In genomic region chr2:197121756-197122385, GRCh38 we compare ENCODE assay signal across 20 cellular contexts.
A peak's percentile ranks its signal among the peaks of the same experiment; 100 is the strongest.
DNase-seq lines count a peak whose midpoint lies in the region; ATAC-seq, FAIRE-seq and TF ChIP-seq lines count a peak whose summit lies in the region.
"Had no signal": no experiment of that assay in that cellular context is flagged by ENCODE, and none has a peak within 500 bp of the region (broad histone marks: within the 10 kb centered on the region; RNA-seq: fewer than 3 reads in every experiment).

No MANE protein-coding gene starts in this region.

- in situ Hi-C loops in mammary epithelial cell (cut with MboI; ENCODE audit: low sequenced_read_pairs in 2 of 2): loop anchor here in 1 of 2 donors (25.0 kb wide), 1 partner anchor 190 kb away; the partner anchor contains the start of gene ANKRD44

- H3K27ac Mint-ChIP-seq in MCF 10A (ENCODE audit: low read depth, unreplicated experiment) (no peak overlapping the region), immature natural killer cell (peak overlapping the region; percentile 27 to 86 (median 54)), Caco-2 (ENCODE audit: unreplicated experiment) (no peak overlapping the region)
- H3K27ac Mint-ChIP-seq in activated CD8-positive, alpha-beta T cell treated with anti-CD3 and anti-CD28 coated beads for 36 hours: peak overlapping the region; percentile 75

- H3K4me2 ChIP-seq in mammary epithelial cell (ENCODE audit: insufficient read depth, low read depth, low read length) (no peak overlapping the region), MM.1S (ENCODE audit: low read depth, low read length) (no peak overlapping the region)

- DNase-seq in MCF 10A (ENCODE audit: unreplicated experiment): peak; percentile 16
- DNase-seq in mammary epithelial cell: no peak
- DNase-seq in activated CD8-positive, alpha-beta T cell treated with anti-CD3 and anti-CD28 coated beads for 36 hours: no peak
- no peak for DNase-seq in immature natural killer cell
- DNase-seq in urothelium cell line (ENCODE audit: low spot score): no peak
- no peak for DNase-seq in Caco-2
- no peak for DNase-seq in MM.1S
- DNase-seq in SK-N-DZ (ENCODE audit: low spot score): no peak
- DNase-seq: foreskin keratinocyte; GF-D8; left cardiac atrium; MG63; mucosa of descending colon; NCI-H1930; NCI-H510A treated with DMSO at 0.1 percent for 48 hours; SIG-M5; stimulated activated CD4-positive, alpha-beta T cell treated with anti-CD3 and anti-CD28 coated beads, Interleukin-1b, Interleukin-23, amount 100 ng/mL, for 48 hours; T-helper 9 cell had no signal

- no peaks in the 10 kb centered on the region for H3K27me3 ChIP-seq in mammary epithelial cell (ENCODE audit: insufficient read depth, low read length)
- H3K27me3 ChIP-seq in Caco-2 (replicated peaks; ENCODE audit: control insufficient read depth, insufficient read depth, low read length): no peaks in the 10 kb centered on the region
- H3K27me3 ChIP-seq in MM.1S (replicated peaks; ENCODE audit: insufficient read depth, low read length): no peaks in the 10 kb centered on the region
- H3K27me3 ChIP-seq: ascending aorta, foreskin keratinocyte, MG63 had no signal

- H3K4me3 Mint-ChIP-seq in MCF 10A (ENCODE audit: unreplicated experiment) (no peak overlapping the region), immature natural killer cell (peak overlapping the region; percentile 31 to 72 (median 52)), Caco-2 (ENCODE audit: unreplicated experiment) (no peak overlapping the region)
- H3K4me3 Mint-ChIP-seq in activated CD8-positive, alpha-beta T cell treated with anti-CD3 and anti-CD28 coated beads for 36 hours: no peak overlapping the region

- H4K20me1 ChIP-seq in mammary epithelial cell (ENCODE audit: insufficient read depth, low read length) (no peaks in the 10 kb centered on the region), MM.1S (ENCODE audit: insufficient read depth, low read length) (no peaks in the 10 kb centered on the region)

- dilution Hi-C loops in mammary epithelial cell (cut with HindIII; ENCODE audit: low sequenced_read_pairs): no loop called here

- BruUV-seq in MCF 10A (replicated peaks; lab: Mats Ljungman, UMichigan) (no TSS peak), mammary epithelial cell (replicated peaks; lab: Mats Ljungman, UMichigan) (no TSS peak), Caco-2 (replicated peaks; lab: Mats Ljungman, UMichigan) (no TSS peak)

- H3K36me3 ChIP-seq in mammary epithelial cell (ENCODE audit: insufficient read depth, low read length) (no peaks in the 10 kb centered on the region), Caco-2 (ENCODE audit: control insufficient read depth, insufficient read depth, low read length) (no peaks in the 10 kb centered on the region), MM.1S (replicated peaks; ENCODE audit: insufficient read depth, low read length) (0 out of 2 replicates have a peak, but pooled peaks cover 5% of the 10 kb centered on the region)
- H3K36me3 ChIP-seq: MG63 had no signal

- H2AFZ ChIP-seq in mammary epithelial cell (ENCODE audit: low read depth, low read length) (no peak overlapping the region), MM.1S (ENCODE audit: low read length) (no peak overlapping the region)

- H3K27me3 Mint-ChIP-seq in MCF 10A (ENCODE audit: insufficient read depth, unreplicated experiment): no peaks in the 10 kb centered on the region
- H3K27me3 Mint-ChIP-seq in activated CD8-positive, alpha-beta T cell treated with anti-CD3 and anti-CD28 coated beads for 36 hours: no peaks in the 10 kb centered on the region
- peaks cover 2 to 7% (median 6%) of the 10 kb centered on the region in 3 donors for H3K27me3 Mint-ChIP-seq in immature natural killer cell (ENCODE audit: low read depth in 3 of 3)
- peaks cover 9% of the 10 kb centered on the region for H3K27me3 Mint-ChIP-seq in Caco-2 (ENCODE audit: insufficient read depth, unreplicated experiment)

- no peaks in the 10 kb centered on the region for H3K9me3 ChIP-seq in mammary epithelial cell (replicated peaks; ENCODE audit: insufficient read depth, low read length)
- H3K9me3 ChIP-seq in Caco-2: no peaks in the 10 kb centered on the region
- no peaks in the 10 kb centered on the region for H3K9me3 ChIP-seq in MM.1S (replicated peaks; ENCODE audit: insufficient read depth, low read length)
- H3K9me3 ChIP-seq: ascending aorta, MG63, mucosa of descending colon had no signal

- FAIRE-seq in urothelium cell line (lab: Jason Lieb, UNC): peak; percentile 17

- no peaks in the 10 kb centered on the region for H3K79me2 ChIP-seq in mammary epithelial cell (ENCODE audit: insufficient read depth, low read length)
- no peaks in the 10 kb centered on the region for H3K79me2 ChIP-seq in MM.1S (ENCODE audit: low read length)

- TF ChIP-seq CTCF in MCF 10A (IDR thresholded peaks at IDR 0.05; ENCODE audit: unreplicated experiment): no peak
- no peak for TF ChIP-seq CTCF in mammary epithelial cell (conservative IDR thresholded peaks at IDR 0.05 in 1 of 2, IDR thresholded peaks at IDR 0.05 in 1 of 2; ENCODE audit: extremely low read depth in 1 of 2, insufficient read depth in 1 of 2, low read depth in 1 of 2, low read length in 2 of 2)
- TF ChIP-seq CTCF in activated CD8-positive, alpha-beta T cell treated with anti-CD3 and anti-CD28 coated beads for 36 hours (IDR thresholded peaks at IDR 0.05): no peak
- TF ChIP-seq CTCF in Caco-2 (IDR thresholded peaks at IDR 0.05; ENCODE audit: insufficient read depth in 1 of 2, low read depth in 1 of 2, low read length in 1 of 2, severe bottlenecking in 1 of 2, unreplicated experiment in 1 of 2): no peak
- TF ChIP-seq CTCF in MM.1S (IDR thresholded peaks at IDR 0.05; ENCODE audit: low read length): no peak

- 0% methylated on average over 1 of the region's 6 CpGs for WGBS in mammary epithelial cell (ENCODE audit: low coverage, missing lambda C conversion rate)

- H3K9me2 ChIP-seq in MM.1S (replicated peaks; ENCODE audit: insufficient read depth, low read length): no peaks in the 10 kb centered on the region

- ATAC-seq in activated CD8-positive, alpha-beta T cell treated with anti-CD3 and anti-CD28 coated beads for 36 hours: peak; percentile 22
- ATAC-seq: foreskin keratinocyte, left cardiac atrium, mucosa of descending colon, sciatic nerve had no signal

- H3F3A ChIP-seq in MM.1S (ENCODE audit: insufficient read depth, low read length): no peaks in the 10 kb centered on the region

- H3K9ac ChIP-seq in mammary epithelial cell (ENCODE audit: insufficient read depth, low read length): no peak overlapping the region
- no peak overlapping the region for H3K9ac ChIP-seq in MM.1S (ENCODE audit: low read length)

- H3K4me1 Mint-ChIP-seq in MCF 10A (ENCODE audit: insufficient read depth, unreplicated experiment): no peaks in the 10 kb centered on the region
- H3K4me1 Mint-ChIP-seq in activated CD8-positive, alpha-beta T cell treated with anti-CD3 and anti-CD28 coated beads for 36 hours (ENCODE audit: low read depth): peaks cover 44% of the 10 kb centered on the region
- peaks cover 41 to 77% of the 10 kb centered on the region in 2 donors for H3K4me1 Mint-ChIP-seq in immature natural killer cell
- H3K4me1 Mint-ChIP-seq in Caco-2 (ENCODE audit: low read depth, unreplicated experiment): no peaks in the 10 kb centered on the region

- POLR2A ChIA-PET in MCF 10A (lab: Yijun Ruan, JAX): no interaction called here
- POLR2A ChIA-PET in activated CD8-positive, alpha-beta T cell treated with anti-CD3 and anti-CD28 coated beads for 36 hours (lab: Charles Lee): interaction anchor here (1.4 kb wide), 1 partner anchor 46 kb away, joined by 4 read pairs; no protein-coding TSS in a partner anchor
- POLR2A ChIA-PET in Caco-2 (lab: Charles Lee): no interaction called here

- H3K4me3 ChIP-seq in mammary epithelial cell (replicated peaks in 1 of 3; ENCODE audit: insufficient read depth in 1 of 3, low read depth in 2 of 3, low read length in 3 of 3): no peak overlapping the region
- no peak overlapping the region for H3K4me3 ChIP-seq in Caco-2 (ENCODE audit: low read depth, low read length)
- H3K4me3 ChIP-seq in MM.1S (ENCODE audit: low read length): no peak overlapping the region
- H3K4me3 ChIP-seq: ascending aorta, MG63, mucosa of descending colon had no signal

- no peaks in the 10 kb centered on the region for H3K36me3 Mint-ChIP-seq in MCF 10A (ENCODE audit: insufficient read depth, unreplicated experiment)
- H3K36me3 Mint-ChIP-seq in activated CD8-positive, alpha-beta T cell treated with anti-CD3 and anti-CD28 coated beads for 36 hours (ENCODE audit: low read depth): peaks cover 66% of the 10 kb centered on the region
- peaks cover 21 to 61% (median 43%) of the 10 kb centered on the region in 3 donors for H3K36me3 Mint-ChIP-seq in immature natural killer cell
- no peaks in the 10 kb centered on the region for H3K36me3 Mint-ChIP-seq in Caco-2 (ENCODE audit: insufficient read depth, unreplicated experiment)

- H3K9me3 Mint-ChIP-seq in MCF 10A (ENCODE audit: unreplicated experiment): no peaks in the 10 kb centered on the region
- H3K9me3 Mint-ChIP-seq in activated CD8-positive, alpha-beta T cell treated with anti-CD3 and anti-CD28 coated beads for 36 hours: no peaks in the 10 kb centered on the region
- no peaks in the 10 kb centered on the region for H3K9me3 Mint-ChIP-seq in immature natural killer cell
- H3K9me3 Mint-ChIP-seq in Caco-2 (ENCODE audit: unreplicated experiment): no peaks in the 10 kb centered on the region

- H3K27ac ChIP-seq in mammary epithelial cell (ENCODE audit: insufficient read depth, low read depth, low read length) (no peak overlapping the region), MM.1S (ENCODE audit: low read length) (no peak overlapping the region)
- H3K27ac ChIP-seq: foreskin keratinocyte had no signal

- intact Hi-C loops in MCF 10A (cut with micrococcal nuclease) (no loop called here), mammary epithelial cell (cut with micrococcal nuclease) (no loop called here), Caco-2 (cut with micrococcal nuclease; ENCODE audit: unreplicated experiment) (no loop called here)
- intact Hi-C loops in activated CD8-positive, alpha-beta T cell treated with anti-CD3 and anti-CD28 coated beads for 36 hours (cut with micrococcal nuclease): no loop called here

- H3K4me1 ChIP-seq in mammary epithelial cell (ENCODE audit: insufficient read depth, low read length) (no peaks in the 10 kb centered on the region), Caco-2 (no peaks in the 10 kb centered on the region), MM.1S (ENCODE audit: low read length) (no peaks in the 10 kb centered on the region)
- H3K4me1 ChIP-seq: foreskin keratinocyte had no signal

- CTCF ChIA-PET in MCF 10A (lab: Yijun Ruan, JAX): interaction anchor here (0.6 to 3.2 kb wide), 4 partner anchors 9 to 1005 kb away, joined by 3 to 24 read pairs (median 4); no protein-coding TSS in a partner anchor
- CTCF ChIA-PET in mammary epithelial cell (lab: Charles Lee; ENCODE audit: low non-redundant PET): no interaction called here
- CTCF ChIA-PET in activated CD8-positive, alpha-beta T cell treated with anti-CD3 and anti-CD28 coated beads for 36 hours (lab: Charles Lee): interaction anchor here (1.4 to 3.1 kb wide), 4 partner anchors 9 to 69 kb away, joined by 4 to 26 read pairs (median 9); no protein-coding TSS in a partner anchor
- CTCF ChIA-PET in Caco-2 (lab: Charles Lee): no interaction called here

Comparison
In these comparisons a context has a peak if more than half of its experiments do, and no peak if none do; other contexts are left out.
1. CTCF ChIA-PET loops: an anchor here in MCF 10A (0.6 to 3.2 kb wide) and activated CD8-positive, alpha-beta T cell treated with anti-CD3 and anti-CD28 coated beads for 36 hours (1.4 to 3.1 kb wide); none called in mammary epithelial cell and Caco-2.
2. H3K27ac Mint-ChIP-seq: peak in activated CD8-positive, alpha-beta T cell treated with anti-CD3 and anti-CD28 coated beads for 36 hours (single experiment) and immature natural killer cell (6 of 6); none in MCF 10A (single experiment) and Caco-2 (single experiment).
3. H3K4me3 Mint-ChIP-seq: peak in immature natural killer cell (5 of 5); none in MCF 10A (single experiment), activated CD8-positive, alpha-beta T cell treated with anti-CD3 and anti-CD28 coated beads for 36 hours (single experiment) and Caco-2 (single experiment).